ENCODE assay signal across 11 cellular contexts in genomic region chr15:90581771-90582471, GRCh38. TPM values are rescaled to one million over a fixed set of nuclear protein-coding genes. Genes with fewer than 3 reads are reported as not detected.
A peak's percentile ranks its signal among the peaks of the same experiment; 100 is the strongest.
DNase-seq lines count a peak whose midpoint lies in the region; ATAC-seq lines count a peak whose summit lies in the region.
"Had no signal": no experiment of that assay in that cellular context is flagged by ENCODE, and none has a peak within 500 bp of the region (broad histone marks: within the 10 kb centered on the region; RNA-seq: fewer than 3 reads in every experiment).

No MANE protein-coding gene starts in this region.

- intact Hi-C loops in right cardiac atrium (cut with DNase I): no loop called here

- 71% methylated on average over 7 of the region's 7 CpGs for WGBS in right cardiac atrium

- no peaks in the 10 kb centered on the region for H3K9me3 Mint-ChIP-seq in activated CD8-positive, alpha-beta memory T cell treated with anti-CD3 and anti-CD28 coated beads, Interleukin-2, amount 10 ng/mL, durations not matched to agents 7 days and 5 days (ENCODE audit: low read depth)
- no peaks in the 10 kb centered on the region for H3K9me3 Mint-ChIP-seq in activated CD8-positive, alpha-beta T cell treated with anti-CD3 and anti-CD28 coated beads, Interleukin-2, amount 10 ng/mL, durations not matched to agents 7 days and 5 days (ENCODE audit: insufficient read depth)
- H3K9me3 Mint-ChIP-seq in stimulated activated naive CD8-positive, alpha-beta T cell treated with anti-CD3 and anti-CD28 coated beads, Interleukin-15, amount 100 ng/mL, for 72 hours: no peaks in the 10 kb centered on the region

- peak overlapping the region; percentile 65 for H3K27ac ChIP-seq in right cardiac atrium (ENCODE audit: low read length)

- no peaks in the 10 kb centered on the region for H3K27me3 Mint-ChIP-seq in activated CD8-positive, alpha-beta memory T cell treated with anti-CD3 and anti-CD28 coated beads, Interleukin-2, amount 10 ng/mL, durations not matched to agents 7 days and 5 days
- no peaks in the 10 kb centered on the region for H3K27me3 Mint-ChIP-seq in activated CD8-positive, alpha-beta T cell treated with anti-CD3 and anti-CD28 coated beads, Interleukin-2, amount 10 ng/mL, durations not matched to agents 7 days and 5 days (ENCODE audit: low read depth)
- no peaks in the 10 kb centered on the region for H3K27me3 Mint-ChIP-seq in stimulated activated naive CD8-positive, alpha-beta T cell treated with anti-CD3 and anti-CD28 coated beads, Interleukin-15, amount 100 ng/mL, for 72 hours

- peaks cover 23% of the 10 kb centered on the region for H3K4me1 Mint-ChIP-seq in activated CD8-positive, alpha-beta memory T cell treated with anti-CD3 and anti-CD28 coated beads, Interleukin-2, amount 10 ng/mL, durations not matched to agents 7 days and 5 days
- peaks cover 63% of the 10 kb centered on the region for H3K4me1 Mint-ChIP-seq in activated CD8-positive, alpha-beta T cell treated with anti-CD3 and anti-CD28 coated beads, Interleukin-2, amount 10 ng/mL, durations not matched to agents 7 days and 5 days (ENCODE audit: low read depth)
- H3K4me1 Mint-ChIP-seq in stimulated activated naive CD8-positive, alpha-beta T cell treated with anti-CD3 and anti-CD28 coated beads, Interleukin-15, amount 100 ng/mL, for 72 hours: peaks cover 72% of the 10 kb centered on the region

- peaks cover 13% of the 10 kb centered on the region for H3K36me3 Mint-ChIP-seq in activated CD8-positive, alpha-beta memory T cell treated with anti-CD3 and anti-CD28 coated beads, Interleukin-2, amount 10 ng/mL, durations not matched to agents 7 days and 5 days
- peaks cover 29% of the 10 kb centered on the region for H3K36me3 Mint-ChIP-seq in activated CD8-positive, alpha-beta T cell treated with anti-CD3 and anti-CD28 coated beads, Interleukin-2, amount 10 ng/mL, durations not matched to agents 7 days and 5 days (ENCODE audit: low read depth)

- H3K27me3 ChIP-seq in right cardiac atrium (ENCODE audit: control insufficient read depth, insufficient read depth): no peaks in the 10 kb centered on the region

- peak; percentile 27 for ATAC-seq in activated CD8-positive, alpha-beta memory T cell treated with anti-CD3 and anti-CD28 coated beads, Interleukin-2, amount 10 ng/mL, durations not matched to agents 7 days and 5 days
- peak; percentile 74 for ATAC-seq in activated CD8-positive, alpha-beta T cell treated with anti-CD3 and anti-CD28 coated beads, Interleukin-2, amount 10 ng/mL, durations not matched to agents 7 days and 5 days
- peak; percentile 19 to 20 for ATAC-seq in right cardiac atrium
- peak; percentile 87 for ATAC-seq in stimulated activated naive CD8-positive, alpha-beta T cell treated with anti-CD3 and anti-CD28 coated beads, Interleukin-15, amount 100 ng/mL, for 72 hours

- peaks cover 12% of the 10 kb centered on the region for H3K4me1 ChIP-seq in right cardiac atrium (ENCODE audit: control insufficient read depth, insufficient read depth, low read length)

- CTCF ChIA-PET in activated CD8-positive, alpha-beta memory T cell treated with anti-CD3 and anti-CD28 coated beads, Interleukin-2, amount 10 ng/mL, durations not matched to agents 7 days and 5 days (lab: Charles Lee): interaction anchor here (0.7 to 1.1 kb wide), 3 partner anchors 13 to 375 kb away, joined by 3 to 4 read pairs (median 3); no protein-coding TSS in a partner anchor
- CTCF ChIA-PET in activated CD8-positive, alpha-beta T cell treated with anti-CD3 and anti-CD28 coated beads, Interleukin-2, amount 10 ng/mL, durations not matched to agents 7 days and 5 days (lab: Charles Lee): interaction anchor here (0.7 to 1.5 kb wide), 5 partner anchors 9 to 262 kb away, joined by 3 to 7 read pairs (median 4); no protein-coding TSS in a partner anchor

- H3K27ac Mint-ChIP-seq in activated CD8-positive, alpha-beta memory T cell treated with anti-CD3 and anti-CD28 coated beads, Interleukin-2, amount 10 ng/mL, durations not matched to agents 7 days and 5 days: peak overlapping the region; percentile 38
- H3K27ac Mint-ChIP-seq in activated CD8-positive, alpha-beta T cell treated with anti-CD3 and anti-CD28 coated beads, Interleukin-2, amount 10 ng/mL, durations not matched to agents 7 days and 5 days: peak overlapping the region; percentile 68
- H3K27ac Mint-ChIP-seq in stimulated activated naive CD8-positive, alpha-beta T cell treated with anti-CD3 and anti-CD28 coated beads, Interleukin-15, amount 100 ng/mL, for 72 hours: peak overlapping the region; percentile 50 to 88

- H3K4me3 ChIP-seq in right cardiac atrium (ENCODE audit: low read length): no peak overlapping the region

- no peak for DNase-seq in activated CD8-positive, alpha-beta memory T cell treated with anti-CD3 and anti-CD28 coated beads, Interleukin-2, amount 10 ng/mL, durations not matched to agents 7 days and 5 days
- no peak for DNase-seq in activated CD8-positive, alpha-beta memory T cell treated with anti-CD3 and anti-CD28 coated beads for 24 hours
- DNase-seq in activated CD8-positive, alpha-beta T cell treated with anti-CD3 and anti-CD28 coated beads, Interleukin-2, amount 10 ng/mL, durations not matched to agents 7 days and 5 days: no peak
- DNase-seq in right cardiac atrium (no peak), SK-N-DZ (ENCODE audit: low spot score) (no peak), DMS114 treated with DMSO at 0.1 percent for 48 hours (lab: John Stamatoyannopoulos, UW; ENCODE audit: unreplicated experiment) (no peak), foreskin melanocyte (no peak)
- peak in 1 of 2 donors; percentile 35 for DNase-seq in stimulated activated naive CD8-positive, alpha-beta T cell treated with anti-CD3 and anti-CD28 coated beads, Interleukin-15, amount 100 ng/mL, for 72 hours
- DNase-seq: NCI-H1417 treated with DMSO at 0.1 percent for 48 hours; NCI-H82; stimulated activated naive CD4-positive, alpha-beta T cell treated with Interleukin-2 at 50 U/mL for 16 hours had no signal

- POLR2A ChIA-PET in activated CD8-positive, alpha-beta T cell treated with anti-CD3 and anti-CD28 coated beads, Interleukin-2, amount 10 ng/mL, durations not matched to agents 7 days and 5 days (lab: Charles Lee): interaction anchor here (1.2 kb wide), 1 partner anchor 18 kb away, joined by 3 read pairs; no protein-coding TSS in a partner anchor

- H3K9me3 ChIP-seq in right cardiac atrium (ENCODE audit: control insufficient read depth, low read length): no peaks in the 10 kb centered on the region

- no peak overlapping the region for H3K4me3 Mint-ChIP-seq in activated CD8-positive, alpha-beta memory T cell treated with anti-CD3 and anti-CD28 coated beads, Interleukin-2, amount 10 ng/mL, durations not matched to agents 7 days and 5 days
- peak overlapping the region; percentile 24 for H3K4me3 Mint-ChIP-seq in activated CD8-positive, alpha-beta T cell treated with anti-CD3 and anti-CD28 coated beads, Interleukin-2, amount 10 ng/mL, durations not matched to agents 7 days and 5 days
- peak overlapping the region; percentile 66 to 76 for H3K4me3 Mint-ChIP-seq in stimulated activated naive CD8-positive, alpha-beta T cell treated with anti-CD3 and anti-CD28 coated beads, Interleukin-15, amount 100 ng/mL, for 72 hours

RNA-seq across cellular contexts. Expression of gene CRTC3, which starts 52.2 kb away (rescaled TPM):
- 10 to 100 TPM; 62.3 to 79.1 TPM for total RNA-seq in activated CD8-positive, alpha-beta memory T cell treated with anti-CD3 and anti-CD28 coated beads, Interleukin-2, amount 10 ng/mL, durations not matched to agents 7 days and 5 days
- total RNA-seq in activated CD8-positive, alpha-beta T cell treated with anti-CD3 and anti-CD28 coated beads, Interleukin-2, amount 10 ng/mL, durations not matched to agents 7 days and 5 days: 10 to 100 TPM; 64.9 to 66.6 TPM
- 10 to 100 TPM; 27.2 to 35.5 (median 30.6) TPM for total RNA-seq in right cardiac atrium
- 15.1 TPM for polyA plus RNA-seq in right cardiac atrium
- 9.0 and 9.3 TPM in 2 replicates for polyA plus RNA-seq in SK-N-DZ (2014; cell fraction: cytosol; rRNA removed)
- 5.4 and 8.0 TPM in 2 replicates for polyA plus RNA-seq in SK-N-DZ (2014; cell fraction: nucleus; rRNA removed)

Comparison
In these comparisons a context has a peak if more than half of its experiments do, and no peak if none do; other contexts are left out.
1. ATAC-seq: peak in every context shown above with its lines; median percentile 87 in stimulated activated naive CD8-positive, alpha-beta T cell treated with anti-CD3 and anti-CD28 coated beads, Interleukin-15, amount 100 ng/mL, for 72 hours; 74 in activated CD8-positive, alpha-beta T cell treated with anti-CD3 and anti-CD28 coated beads, Interleukin-2, amount 10 ng/mL, durations not matched to agents 7 days and 5 days; 27 in activated CD8-positive, alpha-beta memory T cell treated with anti-CD3 and anti-CD28 coated beads, Interleukin-2, amount 10 ng/mL, durations not matched to agents 7 days and 5 days; 20 in right cardiac atrium.